26 cellular contexts compared by ENCODE assay signal in genomic region chr6:92431502-92431901, GRCh38.
"Had no signal": no experiment of that assay in that cellular context is flagged by ENCODE, and none has a peak within 500 bp of the region (broad histone marks: within the 10 kb centered on the region; RNA-seq: fewer than 3 reads in every experiment).

No MANE protein-coding gene starts in this region.

- FAIRE-seq: islet of Langerhans, keratinocyte had no signal

- H3K4me3 ChIP-seq: colonic mucosa, esophagus squamous epithelium, gastrocnemius medialis, heart right ventricle, left lung, lower lobe of right lung, mucosa of descending colon had no signal

- H3K27me3 ChIP-seq: colonic mucosa, esophagus squamous epithelium, gastrocnemius medialis, heart right ventricle, left lung had no signal

- DNase-seq: colonic mucosa; cortex of kidney; effector CD8-positive, alpha-beta T cell; effector memory CD8-positive, alpha-beta T cell; endodermal cell; erythroblast; esophagus squamous epithelium; foreskin fibroblast; foreskin melanocyte; gastrocnemius medialis; glutamatergic neuron; head of caudate nucleus; heart right ventricle; hippocampal formation; left cardiac atrium; left lung; left ventricle myocardium superior; lower lobe of right lung; mucosa of descending colon; naive B cell had no signal

- H3K4me1 Mint-ChIP-seq: endodermal cell, mesothelial cell of epicardium, naive B cell had no signal

- H3K4me1 ChIP-seq: colonic mucosa, esophagus squamous epithelium, gastrocnemius medialis, heart right ventricle, left lung, lower lobe of right lung had no signal

- H3K4me3 Mint-ChIP-seq: dendritic cell treated with granulocyte-macrophage colony-stimulating factor and Interleukin-4, amounts not matched to agents 40 ng/mL and 50 ng/mL, for 4 days; effector memory CD8-positive, alpha-beta T cell; endodermal cell; mesothelial cell of epicardium; naive B cell had no signal

- H3K36me3 Mint-ChIP-seq: mesothelial cell of epicardium, naive B cell had no signal

- H3K27ac ChIP-seq: colonic mucosa, epithelial cell of prostate, esophagus squamous epithelium, gastrocnemius medialis, heart right ventricle, left lung, lower lobe of right lung had no signal

- H3K36me3 ChIP-seq: colonic mucosa, esophagus squamous epithelium, gastrocnemius medialis, heart right ventricle, left lung, lower lobe of right lung had no signal

- ATAC-seq: effector memory CD8-positive, alpha-beta T cell; esophagus mucosa; gastrocnemius medialis; heart right ventricle; left cardiac atrium; left lung; left ventricle myocardium superior; lower lobe of right lung; mucosa of descending colon had no signal

- H3K9me3 ChIP-seq: colonic mucosa, esophagus squamous epithelium, gastrocnemius medialis, left lung, lower lobe of right lung, mucosa of descending colon had no signal

- H3K9me3 Mint-ChIP-seq: endodermal cell had no signal

- H3K27me3 Mint-ChIP-seq: dendritic cell treated with granulocyte-macrophage colony-stimulating factor and Interleukin-4, amounts not matched to agents 40 ng/mL and 50 ng/mL, for 4 days; effector memory CD8-positive, alpha-beta T cell; naive B cell had no signal

- H3K27ac Mint-ChIP-seq: dendritic cell treated with granulocyte-macrophage colony-stimulating factor and Interleukin-4, amounts not matched to agents 40 ng/mL and 50 ng/mL, for 4 days; effector memory CD8-positive, alpha-beta T cell; endodermal cell; mesothelial cell of epicardium; naive B cell had no signal
